Comparison of ENCODE assay signal across 1 cellular context in genomic region chr2:9897331-9897737, GRCh38.
A peak's percentile ranks its signal among the peaks of the same experiment; 100 is the strongest.
TF ChIP-seq lines count a peak whose summit lies in the region.

No MANE protein-coding gene starts in this region.

TF ChIP-seq in HEK293, 187 proteins besides CTCF, POLR2A, EP300 and RAD21 (continued from another document):
- TF ChIP-seq PRDM10 (tag by site-specific recombination; IDR thresholded peaks at IDR 0.05) (peak; percentile 30; the same call in 1 of the 2 replicates), ZEB2 (tag by site-specific recombination; IDR thresholded peaks at IDR 0.05) (0 out of 2 replicates have a peak, but pooled peaks have one; percentile 17), ZNF394 (tag by site-specific recombination; IDR thresholded peaks at IDR 0.05; ENCODE audit: borderline replicate concordance) (no peak), ZNF174 (tag by site-specific recombination; IDR thresholded peaks at IDR 0.05) (no peak), ZNF221 (tag by site-specific recombination; IDR thresholded peaks at IDR 0.05; ENCODE audit: borderline replicate concordance) (no peak), ZNF140 (tag by site-specific recombination; IDR thresholded peaks at IDR 0.05) (no peak), ZNF701 (tag by site-specific recombination; IDR thresholded peaks at IDR 0.05) (no peak), BCL11B (tag by site-specific recombination; IDR thresholded peaks at IDR 0.05; ENCODE audit: low read depth) (no peak), ZNF324 (tag by site-specific recombination; IDR thresholded peaks at IDR 0.05) (no peak), ZNF211 (tag by site-specific recombination; IDR thresholded peaks at IDR 0.05; ENCODE audit: low read depth) (no peak), ZNF791 (tag by site-specific recombination; IDR thresholded peaks at IDR 0.05) (no peak), ZSCAN16 (tag by site-specific recombination; IDR thresholded peaks at IDR 0.05) (no peak), ZNF362 (tag by site-specific recombination; IDR thresholded peaks at IDR 0.05) (peak; percentile 62; the same call in 1 of the 2 replicates), ZNF558 (tag by site-specific recombination; IDR thresholded peaks at IDR 0.05) (no peak), ZNF391 (tag by site-specific recombination; IDR thresholded peaks at IDR 0.05; ENCODE audit: borderline replicate concordance, low read depth) (no peak), ZNF26 (tag by site-specific recombination; IDR thresholded peaks at IDR 0.05) (no peak), ZNF571 (tag by site-specific recombination; IDR thresholded peaks at IDR 0.05) (no peak), ZBTB1 (tag by site-specific recombination; IDR thresholded peaks at IDR 0.05) (no peak), PRDM6 (tag by site-specific recombination; IDR thresholded peaks at IDR 0.05) (peak; percentile 74), ZNF398 (tag by site-specific recombination; IDR thresholded peaks at IDR 0.05) (no peak), SP7 (tag by site-specific recombination; IDR thresholded peaks at IDR 0.05) (peak; percentile 52), ZSCAN18 (tag by site-specific recombination; IDR thresholded peaks at IDR 0.05) (no peak), ZNF514 (tag by site-specific recombination; IDR thresholded peaks at IDR 0.05) (no peak), ZNF2 (tag by site-specific recombination; IDR thresholded peaks at IDR 0.05) (no peak), PRDM1 (tag by site-specific recombination; IDR thresholded peaks at IDR 0.05) (no peak), ZNF292 (tag by site-specific recombination; IDR thresholded peaks at IDR 0.05; ENCODE audit: borderline replicate concordance, low read depth) (no peak), ZBTB49 (tag by site-specific recombination; IDR thresholded peaks at IDR 0.05; ENCODE audit: low read depth) (no peak)
